In genomic region chr14:20738292-20738691, GRCh38 we compare ENCODE assay signal across 6 cellular contexts. TPM values are rescaled to one million over a fixed set of nuclear protein-coding genes. Genes with fewer than 3 reads are reported as not detected.
"Had no signal": no experiment of that assay in that cellular context is flagged by ENCODE, and none has a peak within 500 bp of the region (broad histone marks: within the 10 kb centered on the region; RNA-seq: fewer than 3 reads in every experiment).

No MANE protein-coding gene starts in this region.

RNA-seq across cellular contexts. Expression of gene EDDM3A, which starts 7.4 kb away (rescaled TPM):
- polyA plus RNA-seq: endothelial cell of umbilical vein, esophagus, fibroblast of lung, foreskin keratinocyte, heart left ventricle, heart right ventricle had no signal

RNA-seq across cellular contexts. Expression of gene EDDM3B, which starts 29.9 kb away (rescaled TPM):
- polyA plus RNA-seq: endothelial cell of umbilical vein, esophagus, fibroblast of lung, foreskin keratinocyte, heart left ventricle, heart right ventricle had no signal

RNA-seq across cellular contexts. Expression of gene RNASE6, which starts 42.8 kb away (rescaled TPM):
- polyA plus RNA-seq: fibroblast of lung, foreskin keratinocyte had no signal
